In the genomic region with DNA sequence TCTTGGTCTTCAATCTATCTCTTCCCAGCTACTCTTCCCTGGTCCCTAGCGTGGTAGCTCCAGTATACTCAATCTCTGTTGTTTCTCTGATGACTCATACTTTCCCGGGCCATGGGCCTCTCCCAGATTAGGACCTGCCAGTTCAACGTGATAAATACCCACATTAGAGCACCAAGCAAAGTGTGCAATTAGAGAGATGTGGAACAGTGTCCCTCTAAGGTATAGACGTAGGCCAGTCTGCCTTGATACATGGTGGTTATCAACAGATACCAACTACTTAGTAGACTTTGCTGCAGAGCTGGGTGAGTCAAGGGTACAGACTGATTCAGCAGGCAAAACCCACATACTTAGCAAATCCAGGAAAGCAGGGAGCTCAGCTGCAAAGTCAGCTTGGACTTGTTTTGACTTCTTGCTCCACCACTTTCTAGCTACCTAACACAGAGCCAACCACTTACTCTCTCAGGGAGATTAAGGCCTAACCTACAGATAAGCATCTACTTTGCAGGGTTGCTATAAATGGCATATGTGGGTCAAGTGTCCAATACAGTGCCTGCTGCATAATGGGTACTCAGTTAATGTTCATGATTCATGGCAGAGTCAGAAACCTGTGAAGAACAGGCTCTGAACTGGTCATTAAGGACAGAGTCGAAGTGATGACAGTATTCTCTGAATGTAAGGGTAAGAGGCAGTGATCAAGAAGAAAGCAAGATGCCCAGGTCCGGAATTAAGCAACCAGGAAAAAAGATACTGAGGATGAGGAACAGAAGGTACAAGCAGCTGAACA, we compare ENCODE assay signal across 1 cellular context.
A peak's percentile ranks its signal among the peaks of the same experiment; 100 is the strongest.
TF ChIP-seq lines count a peak whose summit lies in the region.

No MANE protein-coding gene starts in this region.

TF ChIP-seq in HCT116, 20 proteins besides CTCF, POLR2A, EP300 and RAD21 (continued from another document):
- TF ChIP-seq TCF7L2 (IDR thresholded peaks at IDR 0.05; ENCODE audit: borderline replicate concordance, extremely low read depth, insufficient read depth, insufficient read length), result no peak
- peak; percentile 26; the same call in 1 of the 2 replicates for TF ChIP-seq EGR1 (IDR thresholded peaks at IDR 0.05; ENCODE audit: low read depth)
- TF ChIP-seq, protein P1, sequence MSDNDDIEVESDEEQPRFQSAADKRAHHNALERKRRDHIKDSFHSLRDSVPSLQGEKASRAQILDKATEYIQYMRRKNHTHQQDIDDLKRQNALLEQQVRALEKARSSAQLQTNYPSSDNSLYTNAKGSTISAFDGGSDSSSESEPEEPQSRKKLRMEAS (IDR thresholded peaks at IDR 0.05), result 0 out of 2 replicates have a peak, but pooled peaks have one; percentile 13
- peak; percentile 6 for TF ChIP-seq CBX3 (IDR thresholded peaks at IDR 0.05; ENCODE audit: low read depth)
- peak; percentile 85 for TF ChIP-seq JUND (IDR thresholded peaks at IDR 0.05)
